In genomic region chr18:12023375-12023774, GRCh38 we compare ENCODE assay signal across 2 cellular contexts.
TF ChIP-seq lines count a peak whose summit lies in the region.

No MANE protein-coding gene starts in this region.

TF ChIP-seq in GM23338, 12 proteins besides CTCF, POLR2A, EP300 and RAD21 (continued from another document):
- TF ChIP-seq REST (IDR thresholded peaks at IDR 0.05; ENCODE audit: unreplicated experiment) (no peak), JUNB (IDR thresholded peaks at IDR 0.05; ENCODE audit: unreplicated experiment) (no peak), ZNF114 (CRISPR knock-in tag; IDR thresholded peaks at IDR 0.05) (no peak), NANOG (IDR thresholded peaks at IDR 0.05; ENCODE audit: borderline replicate concordance) (no peak), STAT1 (IDR thresholded peaks at IDR 0.05; ENCODE audit: unreplicated experiment) (no peak), EZH2 (IDR thresholded peaks at IDR 0.05; ENCODE audit: low read depth, unreplicated experiment) (no peak), ZNF462 (CRISPR knock-in tag; IDR thresholded peaks at IDR 0.05) (no peak), POLR2AphosphoS5 (IDR thresholded peaks at IDR 0.05; ENCODE audit: low read depth) (no peak), CREB1 (CRISPR knock-in tag; IDR thresholded peaks at IDR 0.05; ENCODE audit: low read depth) (no peak), EZH2phosphoT487 (IDR thresholded peaks at IDR 0.05; ENCODE audit: unreplicated experiment) (no peak)
- TF ChIP-seq, protein P1, sequence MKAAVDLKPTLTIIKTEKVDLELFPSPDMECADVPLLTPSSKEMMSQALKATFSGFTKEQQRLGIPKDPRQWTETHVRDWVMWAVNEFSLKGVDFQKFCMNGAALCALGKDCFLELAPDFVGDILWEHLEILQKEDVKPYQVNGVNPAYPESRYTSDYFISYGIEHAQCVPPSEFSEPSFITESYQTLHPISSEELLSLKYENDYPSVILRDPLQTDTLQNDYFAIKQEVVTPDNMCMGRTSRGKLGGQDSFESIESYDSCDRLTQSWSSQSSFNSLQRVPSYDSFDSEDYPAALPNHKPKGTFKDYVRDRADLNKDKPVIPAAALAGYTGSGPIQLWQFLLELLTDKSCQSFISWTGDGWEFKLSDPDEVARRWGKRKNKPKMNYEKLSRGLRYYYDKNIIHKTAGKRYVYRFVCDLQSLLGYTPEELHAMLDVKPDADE (IDR thresholded peaks at IDR 0.05): no peak

TF ChIP-seq in WTC11, 78 proteins besides CTCF, POLR2A, EP300 and RAD21 (continued from another document):
- TF ChIP-seq ERG (CRISPR knock-in tag; IDR thresholded peaks at IDR 0.05) (no peak), ZBTB21 (CRISPR knock-in tag; IDR thresholded peaks at IDR 0.05; ENCODE audit: borderline replicate concordance) (no peak), GABPB1 (CRISPR knock-in tag; IDR thresholded peaks at IDR 0.05) (no peak), E2F4 (CRISPR knock-in tag; IDR thresholded peaks at IDR 0.05; ENCODE audit: borderline replicate concordance, low read depth) (no peak), ZNF121 (CRISPR knock-in tag; IDR thresholded peaks at IDR 0.05) (no peak), HMGA2 (CRISPR knock-in tag; IDR thresholded peaks at IDR 0.05) (no peak), MYBL2 (CRISPR knock-in tag; IDR thresholded peaks at IDR 0.05) (no peak), SOX15 (CRISPR knock-in tag; IDR thresholded peaks at IDR 0.05) (no peak)
- TF ChIP-seq, protein P2, sequence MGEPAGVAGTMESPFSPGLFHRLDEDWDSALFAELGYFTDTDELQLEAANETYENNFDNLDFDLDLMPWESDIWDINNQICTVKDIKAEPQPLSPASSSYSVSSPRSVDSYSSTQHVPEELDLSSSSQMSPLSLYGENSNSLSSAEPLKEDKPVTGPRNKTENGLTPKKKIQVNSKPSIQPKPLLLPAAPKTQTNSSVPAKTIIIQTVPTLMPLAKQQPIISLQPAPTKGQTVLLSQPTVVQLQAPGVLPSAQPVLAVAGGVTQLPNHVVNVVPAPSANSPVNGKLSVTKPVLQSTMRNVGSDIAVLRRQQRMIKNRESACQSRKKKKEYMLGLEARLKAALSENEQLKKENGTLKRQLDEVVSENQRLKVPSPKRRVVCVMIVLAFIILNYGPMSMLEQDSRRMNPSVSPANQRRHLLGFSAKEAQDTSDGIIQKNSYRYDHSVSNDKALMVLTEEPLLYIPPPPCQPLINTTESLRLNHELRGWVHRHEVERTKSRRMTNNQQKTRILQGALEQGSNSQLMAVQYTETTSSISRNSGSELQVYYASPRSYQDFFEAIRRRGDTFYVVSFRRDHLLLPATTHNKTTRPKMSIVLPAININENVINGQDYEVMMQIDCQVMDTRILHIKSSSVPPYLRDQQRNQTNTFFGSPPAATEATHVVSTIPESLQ (CRISPR knock-in tag; IDR thresholded peaks at IDR 0.05): no peak
- TF ChIP-seq, protein P3, sequence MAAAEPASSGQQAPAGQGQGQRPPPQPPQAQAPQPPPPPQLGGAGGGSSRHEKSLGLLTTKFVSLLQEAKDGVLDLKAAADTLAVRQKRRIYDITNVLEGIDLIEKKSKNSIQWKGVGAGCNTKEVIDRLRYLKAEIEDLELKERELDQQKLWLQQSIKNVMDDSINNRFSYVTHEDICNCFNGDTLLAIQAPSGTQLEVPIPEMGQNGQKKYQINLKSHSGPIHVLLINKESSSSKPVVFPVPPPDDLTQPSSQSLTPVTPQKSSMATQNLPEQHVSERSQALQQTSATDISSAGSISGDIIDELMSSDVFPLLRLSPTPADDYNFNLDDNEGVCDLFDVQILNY (CRISPR knock-in tag; IDR thresholded peaks at IDR 0.05): no peak
- TF ChIP-seq, protein P4, sequence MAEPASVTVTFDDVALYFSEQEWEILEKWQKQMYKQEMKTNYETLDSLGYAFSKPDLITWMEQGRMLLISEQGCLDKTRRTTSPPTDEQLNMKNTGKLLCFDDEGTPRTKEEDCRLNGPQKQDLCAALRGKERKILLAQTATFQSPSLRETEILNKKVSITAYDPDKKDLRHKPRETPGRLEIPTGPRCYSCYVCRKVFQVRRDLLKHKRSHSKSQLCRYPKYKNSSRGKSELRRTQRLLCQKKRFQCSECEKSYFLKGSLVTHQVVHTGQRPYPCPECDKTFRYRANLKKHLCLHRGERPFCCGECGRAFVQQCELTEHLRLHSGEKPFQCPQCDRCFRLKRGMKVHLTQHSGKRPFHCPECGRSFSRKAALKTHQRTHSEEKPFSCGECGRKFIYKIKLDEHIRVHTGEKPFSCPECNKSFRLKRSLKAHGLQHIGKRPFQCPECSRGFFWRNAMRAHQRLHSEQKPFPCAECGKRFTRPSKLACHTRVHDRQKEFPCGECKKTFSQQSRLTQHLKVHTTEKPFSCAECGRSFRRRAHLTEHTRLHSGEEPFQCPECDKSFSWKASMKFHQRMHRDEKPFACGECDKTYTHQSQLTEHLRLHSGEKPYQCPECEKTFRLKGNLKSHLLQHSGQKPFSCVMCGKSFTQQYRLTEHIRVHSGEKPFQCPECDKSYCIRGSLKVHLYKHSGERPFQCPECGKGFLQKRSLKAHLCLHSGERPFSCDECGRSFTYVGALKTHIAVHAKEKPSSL (CRISPR knock-in tag; conservative IDR thresholded peaks at IDR 0.05): no peak
TF ChIP-seq in WTC11: peak in this region for 0.
